In the genomic region with DNA sequence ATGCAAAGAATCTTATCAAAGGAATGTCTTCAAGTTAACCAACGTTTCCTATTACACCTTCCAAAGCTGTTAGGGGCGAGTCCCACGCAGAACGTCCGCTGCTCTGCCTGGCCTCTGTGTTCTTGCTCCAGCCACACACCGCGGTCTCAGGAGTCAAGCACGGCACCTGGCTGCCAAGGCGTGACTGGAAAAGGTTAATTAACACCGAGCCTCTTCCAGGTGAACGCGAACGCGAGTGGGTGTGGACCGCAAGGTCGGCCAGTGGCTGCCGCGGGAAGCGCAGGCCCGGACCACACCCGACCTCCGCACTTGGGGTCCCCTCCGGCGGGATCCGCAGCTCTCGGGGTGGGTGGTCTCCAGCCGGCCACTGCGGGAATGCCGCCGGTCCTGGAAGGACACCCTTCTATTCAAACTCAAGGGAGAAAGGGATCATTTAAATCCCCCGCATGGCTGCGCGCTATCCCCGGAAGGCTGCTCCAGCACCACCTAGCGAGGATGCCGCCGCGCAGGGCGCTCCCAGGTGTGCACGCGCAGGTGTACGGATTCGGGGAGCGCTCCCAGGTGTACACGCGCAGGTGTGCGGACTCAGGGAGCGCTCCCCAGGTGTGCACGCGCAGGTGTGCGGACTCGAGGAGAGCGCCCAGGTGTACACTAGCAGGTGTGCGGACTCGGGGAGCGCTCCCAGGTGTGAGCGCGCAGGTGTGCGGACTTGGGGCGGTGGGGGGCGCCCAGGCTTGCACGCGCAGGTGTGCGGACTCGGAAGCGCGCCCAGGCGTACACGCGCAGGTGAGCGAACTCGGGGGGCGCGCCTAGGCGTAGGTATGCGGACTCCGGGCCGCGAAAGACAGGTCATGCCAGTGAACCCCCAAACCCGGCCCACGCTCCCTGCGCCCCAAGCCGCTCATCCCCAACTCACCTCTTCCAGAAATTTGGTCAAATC, we compare ENCODE assay signal across 1 cellular context.
TF ChIP-seq lines count a peak whose summit lies in the region.

No MANE protein-coding gene starts in this region.

TF ChIP-seq in WTC11, 78 proteins besides CTCF, POLR2A, EP300 and RAD21 (continued from another document):
- TF ChIP-seq TEAD1 (CRISPR knock-in tag; IDR thresholded peaks at IDR 0.05) = 0 out of 2 replicates have a peak, but pooled peaks have one; percentile 30
- TF ChIP-seq ELF4 (CRISPR knock-in tag; IDR thresholded peaks at IDR 0.05; ENCODE audit: low read depth) = no peak
- peak; percentile 84 for TF ChIP-seq ZNF423 (CRISPR knock-in tag; IDR thresholded peaks at IDR 0.05)
- peak; percentile 82 for TF ChIP-seq HMGXB4 (CRISPR knock-in tag; IDR thresholded peaks at IDR 0.05)
- TF ChIP-seq CREM (CRISPR knock-in tag; IDR thresholded peaks at IDR 0.05) = peak; percentile 77
TF ChIP-seq in WTC11: peak in this region for 11.
